In genomic region chr7:2381881-2382509, GRCh38 we compare ENCODE assay signal across 2 cellular contexts.
TF ChIP-seq lines count a peak whose summit lies in the region.

No MANE protein-coding gene starts in this region.

TF ChIP-seq in GM23338, 12 proteins besides CTCF, POLR2A, EP300 and RAD21:
- TF ChIP-seq STAT1 (IDR thresholded peaks at IDR 0.05; ENCODE audit: unreplicated experiment) (no peak), JUNB (IDR thresholded peaks at IDR 0.05; ENCODE audit: unreplicated experiment) (no peak), ZNF331 (CRISPR knock-in tag; IDR thresholded peaks at IDR 0.05; ENCODE audit: low read depth) (no peak), ZNF462 (CRISPR knock-in tag; IDR thresholded peaks at IDR 0.05) (no peak)

TF ChIP-seq in H1, 55 proteins besides CTCF, POLR2A, EP300 and RAD21:
- TF ChIP-seq HDAC2 (IDR thresholded peaks at IDR 0.05; ENCODE audit: borderline replicate concordance in 1 of 2, low read depth in 2 of 2, low read length in 2 of 2) = no peak
- TF ChIP-seq POLR2AphosphoS5 (IDR thresholded peaks at IDR 0.05; ENCODE audit: low read depth, low read length) = peak; percentile 35; the same call in 1 of the 2 replicates
TF ChIP-seq in H1: peak in this region for 1.
